17 cellular contexts compared by ENCODE assay signal in the genomic region with DNA sequence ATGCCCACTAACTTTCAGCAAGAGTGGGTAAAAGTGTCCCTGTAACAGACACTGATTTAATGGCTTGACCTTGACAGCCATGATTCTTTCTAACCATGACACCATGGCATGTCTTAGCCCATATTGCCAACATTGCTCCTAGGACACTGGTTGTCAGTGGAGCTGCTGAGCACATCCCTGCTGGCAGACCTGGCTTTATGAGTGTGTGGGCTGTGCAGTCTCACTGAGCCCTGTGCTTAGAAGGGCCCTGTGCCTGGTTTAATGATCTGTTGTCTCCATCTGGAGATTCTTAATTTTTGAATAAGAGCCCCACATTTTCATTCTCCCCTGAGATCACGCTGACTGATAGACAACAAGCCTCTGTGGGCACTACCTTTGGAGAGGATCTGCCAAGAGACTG.
DNase-seq lines count a peak whose midpoint lies in the region; ATAC-seq and TF ChIP-seq lines count a peak whose summit lies in the region.
"Had no signal": no experiment of that assay in that cellular context is flagged by ENCODE, and none has a peak within 500 bp of the region (broad histone marks: within the 10 kb centered on the region; RNA-seq: fewer than 3 reads in every experiment).

No MANE protein-coding gene starts in this region.

- no peak overlapping the region for H3K4me3 ChIP-seq in dorsolateral prefrontal cortex
- H3K4me3 ChIP-seq: BLaER1, HAP-1 had no signal

- no peak for ATAC-seq in GM21529 (IDR thresholded peaks at IDR 0.05; ENCODE audit: unreplicated experiment)
- ATAC-seq in HG03439 (IDR thresholded peaks at IDR 0.05; ENCODE audit: unreplicated experiment) = no peak
- ATAC-seq: CD8-positive, alpha-beta T cell had no signal

- intact Hi-C loops in dorsolateral prefrontal cortex (cut with DNase I) = no loop called here

- no peaks in the 10 kb centered on the region for H3K27me3 ChIP-seq in dorsolateral prefrontal cortex
- H3K27me3 ChIP-seq: BLaER1 had no signal

- no peak for TF ChIP-seq CTCF in dorsolateral prefrontal cortex (IDR thresholded peaks at IDR 0.05 in 54 of 56, conservative IDR thresholded peaks at IDR 0.05 in 2 of 56; ENCODE audit: low read depth in 1 of 56, partially characterized antibody in 56 of 56)

- DNase-seq in NCI-H2171 treated with DMSO at 0.1 percent for 48 hours (lab: John Stamatoyannopoulos, UW) (peak; percentile 19), NCI-H2171 (lab: John Stamatoyannopoulos, UW) (no peak), dorsolateral prefrontal cortex (no peak), occipital lobe (lab: John Stamatoyannopoulos, UW) (peak; percentile 1)
- DNase-seq: Caco-2; CD4-positive, CD25-positive, alpha-beta regulatory T cell; CD8-positive, alpha-beta T cell; DMS53; DMS79 treated with DMSO at 0.1 percent for 48 hours; GF-D8; GOT3; HFFc6 had no signal

- H3K27ac ChIP-seq in dorsolateral prefrontal cortex = peak overlapping the region in 35 of 59 donors; percentile 8 to 71 (median 49)
- H3K27ac ChIP-seq: BLaER1, C4-2B had no signal

Comparison
In these comparisons a context has a peak if more than half of its experiments do, and no peak if none do; other contexts are left out.
1. DNase-seq: peak in NCI-H2171 treated with DMSO at 0.1 percent for 48 hours (single experiment) and occipital lobe (single experiment); none in NCI-H2171 (single experiment) and dorsolateral prefrontal cortex (0 of 10).